In genomic region chr6:157887892-157888291, GRCh38 we compare ENCODE assay signal across 29 cellular contexts.
DNase-seq lines count a peak whose midpoint lies in the region; ATAC-seq and FAIRE-seq lines count a peak whose summit lies in the region.
"Had no signal": no experiment of that assay in that cellular context is flagged by ENCODE, and none has a peak within 500 bp of the region (broad histone marks: within the 10 kb centered on the region; RNA-seq: fewer than 3 reads in every experiment).

No MANE protein-coding gene starts in this region.

- H3K9me3 ChIP-seq in HAP-1 = no peaks in the 10 kb centered on the region
- H3K9me3 ChIP-seq: breast epithelium, esophagus muscularis mucosa, thyroid gland had no signal

- in situ Hi-C loops in HAP-1 (cut with MboI; ENCODE audit: low sequenced_read_pairs) = no loop called here

- DNase-seq in MV-4-11 (lab: John Stamatoyannopoulos, UW) = peak; percentile 25
- no peak for DNase-seq in substantia nigra (lab: John Stamatoyannopoulos, UW)
- no peak for DNase-seq in HAP-1 (ENCODE audit: low spot score in 2 of 2)
- DNase-seq in GM19239 (ENCODE audit: insufficient read length, low spot score) = no peak
- DNase-seq in cortex of kidney (lab: John Stamatoyannopoulos, UW) = no peak
- DNase-seq: activated CD4-positive, alpha-beta memory T cell treated with anti-CD3 and anti-CD28 coated beads, Interleukin-2, amount 10 ng/mL, durations not matched to agents 7 days and 5 days; activated CD4-positive, CD25-positive, alpha-beta regulatory T cell treated with anti-CD3 and anti-CD28 coated beads, Interleukin-2, amount 50 U/mL, for 72 hours; activated gamma-delta T cell treated with Interleukin-2 at 50 U/mL for 16 hours; activated T-cell treated with anti-CD3 and anti-CD28 coated beads for 4 hours; endodermal cell; HCEC 1CT; mesendoderm; natural killer cell; NCI-H146; NCI-H446 treated with DMSO at 0.1 percent for 48 hours; NK-92 treated with Interleukin-12 subunit alpha and Interleukin-12 subunit beta, amount 100 ng/mL, for 24 hours; stimulated activated CD4-positive, alpha-beta T cell treated with anti-CD3 and anti-CD28 coated beads, Interleukin-2, amount 100 ng/mL, for 48 hours; stimulated activated naive CD4-positive, alpha-beta T cell treated with Interleukin-2 at 50 U/mL for 16 hours; T-helper 1 cell; thyroid gland had no signal

- peaks cover 18% of the 10 kb centered on the region for H3K4me1 ChIP-seq in HAP-1
- H3K4me1 ChIP-seq: breast epithelium, esophagus muscularis mucosa, thyroid gland had no signal

- H3K27me3 ChIP-seq in layer of hippocampus (ENCODE audit: control insufficient read depth, insufficient read depth, low read length) (no peaks in the 10 kb centered on the region), HAP-1 (ENCODE audit: low read depth) (no peaks in the 10 kb centered on the region)
- H3K27me3 ChIP-seq: breast epithelium, esophagus muscularis mucosa, hepatocyte, thyroid gland had no signal

- H3K36me3 ChIP-seq in HAP-1 (replicated peaks) = no peaks in the 10 kb centered on the region
- H3K36me3 ChIP-seq: breast epithelium, thyroid gland had no signal

- ATAC-seq in GM21423 (IDR thresholded peaks at IDR 0.05; ENCODE audit: unreplicated experiment) = peak; percentile 57
- ATAC-seq: left lobe of liver, natural killer cell, Panc1 had no signal

- peak overlapping the region; percentile 3 for H3K27ac ChIP-seq in layer of hippocampus (ENCODE audit: low read depth, low read length)
- H3K27ac ChIP-seq in substantia nigra (ENCODE audit: low read depth, low read length, poor library complexity, severe bottlenecking) = peak overlapping the region; percentile 51
- H3K27ac ChIP-seq: breast epithelium, coronary artery, esophagus muscularis mucosa, hepatocyte, thyroid gland had no signal

- FAIRE-seq in GM19239 (lab: Jason Lieb, UNC) = no peak
- FAIRE-seq: frontal cortex had no signal

- H3K4me3 ChIP-seq in HAP-1 = no peak overlapping the region
- H3K4me3 ChIP-seq: breast epithelium, coronary artery, esophagus muscularis mucosa, hepatocyte, thyroid gland had no signal
